ENCODE assay signal across 10 cellular contexts in genomic region chr16:74641969-74642368, GRCh38.
"Had no signal": no experiment of that assay in that cellular context is flagged by ENCODE, and none has a peak within 500 bp of the region (broad histone marks: within the 10 kb centered on the region; RNA-seq: fewer than 3 reads in every experiment).

No MANE protein-coding gene starts in this region.

- H3K4me1 ChIP-seq: HAP-1 had no signal

- ATAC-seq: HCT116 had no signal

- H3K27ac Mint-ChIP-seq: HFFc6 had no signal

- H3K9me3 ChIP-seq: HAP-1 had no signal

- DNase-seq: GM23248, GOT3, H7, HFFc6, IMR-90, KBM-7 had no signal

- H3K4me2 ChIP-seq: KMS-11 had no signal

- H3K4me3 ChIP-seq: GM23248, HAP-1 had no signal

- H3K9me3 Mint-ChIP-seq: HFFc6 had no signal

- H3K4me3 Mint-ChIP-seq: HFFc6 had no signal

- H3K27ac ChIP-seq: GM23248, HL-60, KMS-11 had no signal
